Comparison of ENCODE assay signal across 2 cellular contexts in genomic region chr6:145025488-145025887, GRCh38.
TF ChIP-seq lines count a peak whose summit lies in the region.

No MANE protein-coding gene starts in this region.

TF ChIP-seq in HepG2, 621 proteins besides CTCF, POLR2A, EP300 and RAD21 (continued from another document and continues in another):
- TF ChIP-seq ZFP91 (CRISPR knock-in tag; IDR thresholded peaks at IDR 0.05; ENCODE audit: borderline replicate concordance) (no peak), SUZ12 (IDR thresholded peaks at IDR 0.05; ENCODE audit: low read depth, low read length) (no peak), ZBTB1 (CRISPR knock-in tag; IDR thresholded peaks at IDR 0.05; ENCODE audit: borderline replicate concordance) (no peak), GABPA (IDR thresholded peaks at IDR 0.05; ENCODE audit: low read depth, low read length) (no peak), GABPA (CRISPR knock-in tag; IDR thresholded peaks at IDR 0.05; ENCODE audit: low read depth) (peak; percentile 69), ZNF414 (CRISPR knock-in tag; IDR thresholded peaks at IDR 0.05) (no peak), ZNF24 (IDR thresholded peaks at IDR 0.05) (peak; percentile 75; the same call in 1 of the 2 replicates), FOXJ3 (CRISPR knock-in tag; IDR thresholded peaks at IDR 0.05; ENCODE audit: borderline replicate concordance) (peak; percentile 44; the same call in 1 of the 2 replicates), FOXA1 (IDR thresholded peaks at IDR 0.05) (peak; percentile 59; the same call in 1 of the 2 replicates), FOXA1 (CRISPR knock-in tag; IDR thresholded peaks at IDR 0.05) (peak; percentile 85), ZNF3 (CRISPR knock-in tag; IDR thresholded peaks at IDR 0.05) (peak; percentile 69; the same call in 1 of the 2 replicates), ATAD3A (CRISPR knock-in tag; IDR thresholded peaks at IDR 0.05) (no peak), U2AF1 (optimal IDR thresholded peaks at IDR 0.05; ENCODE audit: low read depth, low read length) (no peak), HOXA3 (CRISPR knock-in tag; IDR thresholded peaks at IDR 0.05) (no peak), KLF9 (CRISPR knock-in tag; IDR thresholded peaks at IDR 0.05; ENCODE audit: low read depth) (no peak), DMAP1 (CRISPR knock-in tag; IDR thresholded peaks at IDR 0.05) (no peak), ZFP1 (CRISPR knock-in tag; IDR thresholded peaks at IDR 0.05) (peak; percentile 30; the same call in 1 of the 2 replicates), SIX1 (CRISPR knock-in tag; IDR thresholded peaks at IDR 0.05; ENCODE audit: borderline replicate concordance) (peak; percentile 63; the same call in 1 of the 2 replicates), ZNF280B (CRISPR knock-in tag; IDR thresholded peaks at IDR 0.05; ENCODE audit: borderline replicate concordance) (no peak), ZNF839 (CRISPR knock-in tag; IDR thresholded peaks at IDR 0.05; ENCODE audit: borderline replicate concordance) (no peak), ZNF616 (CRISPR knock-in tag; IDR thresholded peaks at IDR 0.05; ENCODE audit: low read depth) (no peak), ZNF749 (CRISPR knock-in tag; IDR thresholded peaks at IDR 0.05; ENCODE audit: borderline replicate concordance) (no peak), THAP11 (CRISPR knock-in tag; IDR thresholded peaks at IDR 0.05) (peak; percentile 51), ZNF362 (CRISPR knock-in tag; IDR thresholded peaks at IDR 0.05; ENCODE audit: borderline replicate concordance) (no peak)

TF ChIP-seq in SK-N-SH, 30 proteins besides CTCF, POLR2A, EP300 and RAD21 (continued from another document):
- TF ChIP-seq ZBTB33 (IDR thresholded peaks at IDR 0.05; ENCODE audit: borderline replicate concordance, low read depth) (no peak), ELF1 (IDR thresholded peaks at IDR 0.05) (no peak), FOXJ3 (CRISPR knock-in tag; IDR thresholded peaks at IDR 0.05) (no peak), FOSL2 (IDR thresholded peaks at IDR 0.05; ENCODE audit: borderline replicate concordance, low read depth) (no peak), TAF1 (IDR thresholded peaks at IDR 0.05; ENCODE audit: borderline replicate concordance, low read depth, low read length) (no peak), REST (IDR thresholded peaks at IDR 0.05; ENCODE audit: low read depth, low read length) (no peak), SMC3 (IDR thresholded peaks at IDR 0.05; ENCODE audit: low read depth, low read length) (no peak)
